16 cellular contexts compared by ENCODE assay signal in genomic region chr14:87186745-87187144, GRCh38.
"Had no signal": no experiment of that assay in that cellular context is flagged by ENCODE, and none has a peak within 500 bp of the region (broad histone marks: within the 10 kb centered on the region; RNA-seq: fewer than 3 reads in every experiment).

No MANE protein-coding gene starts in this region.

- H3K4me1 Mint-ChIP-seq: activated CD4-positive, alpha-beta T cell treated with anti-CD3 and anti-CD28 coated beads, Interleukin-2, amount 10 ng/mL, durations not matched to agents 7 days and 5 days; activated naive CD8-positive, alpha-beta T cell treated with anti-CD3 and anti-CD28 coated beads, Interleukin-2, amount 10 ng/mL, durations not matched to agents 7 days and 5 days; stimulated activated effector memory CD8-positive, alpha-beta T cell treated with anti-CD3 and anti-CD28 coated beads, Interleukin-12 subunit alpha, Interleukin-12 subunit beta, amount 100 ng/mL, for 72 hours had no signal

- H3K4me3 ChIP-seq: breast epithelium, lower lobe of right lung, ovary, thoracic aorta, upper lobe of right lung had no signal

- ATAC-seq: lower lobe of right lung; stimulated activated effector memory CD8-positive, alpha-beta T cell treated with anti-CD3 and anti-CD28 coated beads, Interleukin-12 subunit alpha, Interleukin-12 subunit beta, amount 100 ng/mL, for 72 hours; upper lobe of right lung had no signal

- H3K4me3 Mint-ChIP-seq: activated CD4-positive, alpha-beta T cell treated with anti-CD3 and anti-CD28 coated beads, Interleukin-2, amount 10 ng/mL, durations not matched to agents 7 days and 5 days; activated naive CD8-positive, alpha-beta T cell treated with anti-CD3 and anti-CD28 coated beads, Interleukin-2, amount 10 ng/mL, durations not matched to agents 7 days and 5 days; mesothelial cell of epicardium; neural crest cell; stimulated activated effector memory CD8-positive, alpha-beta T cell treated with anti-CD3 and anti-CD28 coated beads, Interleukin-12 subunit alpha, Interleukin-12 subunit beta, amount 100 ng/mL, for 72 hours had no signal

- H3K27ac Mint-ChIP-seq: activated CD4-positive, alpha-beta T cell treated with anti-CD3 and anti-CD28 coated beads, Interleukin-2, amount 10 ng/mL, durations not matched to agents 7 days and 5 days; activated naive CD8-positive, alpha-beta T cell treated with anti-CD3 and anti-CD28 coated beads, Interleukin-2, amount 10 ng/mL, durations not matched to agents 7 days and 5 days; mesothelial cell of epicardium; stimulated activated effector memory CD8-positive, alpha-beta T cell treated with anti-CD3 and anti-CD28 coated beads, Interleukin-12 subunit alpha, Interleukin-12 subunit beta, amount 100 ng/mL, for 72 hours had no signal

- H3K36me3 ChIP-seq: breast epithelium, lower lobe of right lung, ovary, thoracic aorta, upper lobe of right lung had no signal

- H3K27me3 ChIP-seq: breast epithelium, ovary, upper lobe of right lung had no signal

- DNase-seq: activated CD4-positive, alpha-beta T cell treated with anti-CD3 and anti-CD28 coated beads, Interleukin-2, amount 10 ng/mL, durations not matched to agents 7 days and 5 days; activated CD4-positive, CD25-positive, alpha-beta regulatory T cell; activated naive CD4-positive, alpha-beta T cell; activated naive CD8-positive, alpha-beta T cell treated with anti-CD3 and anti-CD28 coated beads, Interleukin-2, amount 10 ng/mL, durations not matched to agents 7 days and 5 days; anterior cingulate cortex; cerebellar nuclear complex; effector CD8-positive, alpha-beta T cell; foreskin melanocyte; lower lobe of right lung; ovary; upper lobe of right lung had no signal

- H3K4me1 ChIP-seq: breast epithelium, lower lobe of right lung, upper lobe of right lung had no signal

- H3K9me3 ChIP-seq: breast epithelium, lower lobe of right lung, ovary, thoracic aorta, upper lobe of right lung had no signal

- H3K27me3 Mint-ChIP-seq: activated CD4-positive, alpha-beta T cell treated with anti-CD3 and anti-CD28 coated beads, Interleukin-2, amount 10 ng/mL, durations not matched to agents 7 days and 5 days; activated naive CD8-positive, alpha-beta T cell treated with anti-CD3 and anti-CD28 coated beads, Interleukin-2, amount 10 ng/mL, durations not matched to agents 7 days and 5 days had no signal

- H3K9me3 Mint-ChIP-seq: mesothelial cell of epicardium, neural crest cell had no signal

- H3K36me3 Mint-ChIP-seq: activated naive CD8-positive, alpha-beta T cell treated with anti-CD3 and anti-CD28 coated beads, Interleukin-2, amount 10 ng/mL, durations not matched to agents 7 days and 5 days; mesothelial cell of epicardium; stimulated activated effector memory CD8-positive, alpha-beta T cell treated with anti-CD3 and anti-CD28 coated beads, Interleukin-12 subunit alpha, Interleukin-12 subunit beta, amount 100 ng/mL, for 72 hours had no signal

- H3K27ac ChIP-seq: breast epithelium, lower lobe of right lung, ovary, thoracic aorta, upper lobe of right lung had no signal
